In genomic region chr15:26243382-26243781, GRCh38 we compare ENCODE assay signal across 31 cellular contexts.
"Had no signal": no experiment of that assay in that cellular context is flagged by ENCODE, and none has a peak within 500 bp of the region (broad histone marks: within the 10 kb centered on the region; RNA-seq: fewer than 3 reads in every experiment).

No MANE protein-coding gene starts in this region.

- H3K27ac ChIP-seq: adrenal gland, body of pancreas, breast epithelium, PC-9, RWPE1, VCaP had no signal

- H3K36me3 ChIP-seq: adrenal gland, breast epithelium had no signal

- H3K4me3 ChIP-seq: adrenal gland, body of pancreas, breast epithelium, PC-9 had no signal

- H3K27me3 Mint-ChIP-seq: activated CD4-positive, alpha-beta T cell treated with anti-CD3 and anti-CD28 coated beads for 36 hours; activated CD4-positive, alpha-beta T cell treated with anti-CD3 and anti-CD28 coated beads, Interleukin-2, amount 10 ng/mL, durations not matched to agents 7 days and 5 days had no signal

- H3K27me3 ChIP-seq: adrenal gland, body of pancreas, breast epithelium had no signal

- H3K4me3 Mint-ChIP-seq: activated CD4-positive, alpha-beta T cell treated with anti-CD3 and anti-CD28 coated beads for 36 hours; activated CD4-positive, alpha-beta T cell treated with anti-CD3 and anti-CD28 coated beads, Interleukin-2, amount 10 ng/mL, durations not matched to agents 7 days and 5 days; activated naive CD4-positive, alpha-beta T cell treated with anti-CD3 and anti-CD28 coated beads for 36 hours; activated T-cell treated with anti-CD3 and anti-CD28 coated beads, Interleukin-2, amount 50 U/mL, for 4 hours; activated T-helper 1 cell treated with anti-CD3 and anti-CD28 coated beads, Interleukin-12 subunit alpha, Interleukin-12 subunit beta, Interleukin-2, Interleukin-4 antibody, amounts not matched to agents 30 ng/mL and 10 ng/mL and 1 ng/mL, durations not matched to agents 14 hours and 24 hours and 36 hours had no signal

- H3K4me1 ChIP-seq: adrenal gland, body of pancreas, breast epithelium had no signal

- H3K4me1 Mint-ChIP-seq: activated CD4-positive, alpha-beta T cell treated with anti-CD3 and anti-CD28 coated beads for 36 hours; activated CD4-positive, alpha-beta T cell treated with anti-CD3 and anti-CD28 coated beads, Interleukin-2, amount 10 ng/mL, durations not matched to agents 7 days and 5 days had no signal

- H3K36me3 Mint-ChIP-seq: activated naive CD4-positive, alpha-beta T cell treated with anti-CD3 and anti-CD28 coated beads, Interleukin-2, amount 50 U/mL, for 72 hours had no signal

- H3K9me3 ChIP-seq: adrenal gland, body of pancreas had no signal

- H3K4me2 ChIP-seq: PC-9 had no signal

- H2AFZ ChIP-seq: PC-9 had no signal

- ATAC-seq: activated CD4-positive, alpha-beta T cell treated with anti-CD3 and anti-CD28 coated beads for 36 hours; activated naive CD4-positive, alpha-beta T cell treated with anti-CD3 and anti-CD28 coated beads, Interleukin-2, amount 50 U/mL, for 72 hours; activated T-cell treated with anti-CD3 and anti-CD28 coated beads, Interleukin-2, amount 50 U/mL, for 4 hours; body of pancreas; Right ventricle myocardium inferior; SK-N-SH treated with all-trans-retinoic acid at 6 μM for 48 hours had no signal

- H3K27ac Mint-ChIP-seq: activated CD4-positive, alpha-beta T cell treated with anti-CD3 and anti-CD28 coated beads for 36 hours; activated CD4-positive, alpha-beta T cell treated with anti-CD3 and anti-CD28 coated beads, Interleukin-2, amount 10 ng/mL, durations not matched to agents 7 days and 5 days; activated naive CD4-positive, alpha-beta T cell treated with anti-CD3 and anti-CD28 coated beads for 36 hours; activated naive CD4-positive, alpha-beta T cell treated with anti-CD3 and anti-CD28 coated beads, Interleukin-2, amount 50 U/mL, for 72 hours; activated T-helper 1 cell treated with anti-CD3 and anti-CD28 coated beads, Interleukin-12 subunit alpha, Interleukin-12 subunit beta, Interleukin-2, Interleukin-4 antibody, amounts not matched to agents 30 ng/mL and 10 ng/mL and 1 ng/mL, durations not matched to agents 14 hours and 24 hours and 36 hours had no signal

- DNase-seq: activated CD4-positive, alpha-beta T cell treated with anti-CD3 and anti-CD28 coated beads for 36 hours; activated CD4-positive, alpha-beta T cell treated with anti-CD3 and anti-CD28 coated beads, Interleukin-2, amount 10 ng/mL, durations not matched to agents 7 days and 5 days; activated CD4-positive, alpha-beta T cell treated with anti-CD3 and anti-CD28 coated beads, Interleukin-2, amount 50 U/mL, for 48 hours; activated CD8-positive, alpha-beta memory T cell treated with anti-CD3 and anti-CD28 coated beads, Interleukin-2, amount 50 U/mL, for 4 hours; activated gamma-delta T cell treated with Interleukin-2 at 50 U/mL for 16 hours; activated naive CD4-positive, alpha-beta T cell treated with anti-CD3 and anti-CD28 coated beads for 36 hours; activated T-cell treated with anti-CD3 and anti-CD28 coated beads for 4 hours; activated T-cell treated with anti-CD3 and anti-CD28 coated beads, Interleukin-2, amount 50 U/mL, for 4 hours; adrenal gland; body of pancreas; NCI-H1105; NCI-H1417 treated with DMSO at 0.1 percent for 48 hours; NCI-H1694; NCI-H1930; NCI-H2081 treated with DMSO at 0.1 percent for 48 hours; NCI-H345; NCI-H524 treated with DMSO at 0.1 percent for 48 hours; NK-92 treated with Interleukin-12 subunit alpha and Interleukin-12 subunit beta, amount 100 ng/mL, for 24 hours; PC-9; SIG-M5; SW 1271; T-helper 1 cell; T-helper 2 cell; T-helper 9 cell had no signal
